ENCODE assay signal across 21 cellular contexts in the genomic region with DNA sequence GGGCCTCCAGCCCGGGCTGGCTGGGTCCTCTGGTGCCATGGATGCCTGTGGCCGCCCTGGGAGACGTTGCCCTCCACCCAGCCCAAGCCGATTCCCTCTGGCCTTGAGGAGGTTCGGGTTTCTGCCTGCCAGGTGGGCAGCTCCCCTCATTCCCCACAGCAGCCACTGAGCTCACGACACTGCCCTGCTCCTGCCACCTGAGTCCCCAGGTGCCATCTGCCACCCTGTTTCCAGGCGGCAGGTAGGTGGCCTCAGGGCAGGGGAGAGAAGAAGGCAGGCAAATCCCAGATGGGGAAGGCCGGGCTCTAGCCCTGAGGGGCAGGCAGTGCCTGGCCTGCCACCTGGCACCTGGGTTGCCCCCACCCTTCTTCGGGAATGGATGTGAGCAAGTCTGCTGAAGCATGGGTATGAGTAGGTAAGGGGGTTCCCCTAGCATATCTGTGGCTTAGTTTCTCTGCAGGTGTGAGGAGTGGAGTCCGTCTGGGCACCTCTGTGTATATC.
A peak's percentile ranks its signal among the peaks of the same experiment; 100 is the strongest.
DNase-seq lines count a peak whose midpoint lies in the region; ATAC-seq, FAIRE-seq and TF ChIP-seq lines count a peak whose summit lies in the region.
"Had no signal": no experiment of that assay in that cellular context is flagged by ENCODE, and none has a peak within 500 bp of the region (broad histone marks: within the 10 kb centered on the region; RNA-seq: fewer than 3 reads in every experiment).

No MANE protein-coding gene starts in this region.

- H3K27me3 Mint-ChIP-seq in activated T-helper 17 cell treated with anti-CD3 and anti-CD28 coated beads, Interleukin-2, amount 50 U/mL, for 72 hours: no peaks in the 10 kb centered on the region
- H3K27me3 Mint-ChIP-seq in naive B cell: no peaks in the 10 kb centered on the region
- H3K27me3 Mint-ChIP-seq in T-helper 2 cell treated with Interferon-gamma antibody and Interleukin-4, amounts not matched to agents 5 μg/mL and 100 μg/mL, for 36 hours (ENCODE audit: low read depth): no peaks in the 10 kb centered on the region
- no peaks in the 10 kb centered on the region for H3K27me3 Mint-ChIP-seq in WTC11 (ENCODE audit: low read depth)

- H3K36me3 Mint-ChIP-seq in activated T-helper 17 cell treated with anti-CD3 and anti-CD28 coated beads, Interleukin-2, amount 50 U/mL, for 72 hours (ENCODE audit: low read depth): peaks cover 5% of the 10 kb centered on the region
- H3K36me3 Mint-ChIP-seq in naive B cell (no peaks in the 10 kb centered on the region), WTC11 (no peaks in the 10 kb centered on the region)
- H3K36me3 Mint-ChIP-seq in T-helper 2 cell treated with Interferon-gamma antibody and Interleukin-4, amounts not matched to agents 5 μg/mL and 100 μg/mL, for 36 hours (ENCODE audit: low read depth): no peaks in the 10 kb centered on the region

- H3K4me1 ChIP-seq in SJCRH30: no peaks in the 10 kb centered on the region

- H3K4me1 Mint-ChIP-seq in activated T-helper 17 cell treated with anti-CD3 and anti-CD28 coated beads, Interleukin-2, amount 50 U/mL, for 72 hours: peaks cover 23% of the 10 kb centered on the region
- H3K4me1 Mint-ChIP-seq in naive B cell (peaks cover 53 to 86% (median 78%) of the 10 kb centered on the region in 3 donors), WTC11 (peaks cover 6% of the 10 kb centered on the region)
- peaks cover 16% of the 10 kb centered on the region for H3K4me1 Mint-ChIP-seq in T-helper 2 cell treated with Interferon-gamma antibody and Interleukin-4, amounts not matched to agents 5 μg/mL and 100 μg/mL, for 36 hours (ENCODE audit: low read depth)

- no peak for DNase-seq in GM12891 (ENCODE audit: insufficient read length, low spot score)
- DNase-seq in naive B cell: no peak
- DNase-seq in T-helper 2 cell treated with Interferon-gamma antibody and Interleukin-4, amounts not matched to agents 5 μg/mL and 100 μg/mL, for 36 hours (ENCODE audit: low spot score): no peak
- DNase-seq in SJCRH30: no peak
- no peak for DNase-seq in WTC11 (ENCODE audit: low spot score)
- DNase-seq in GM03348 (ENCODE audit: low spot score): no peak
- DNase-seq: activated CD4-positive, CD25-positive, alpha-beta regulatory T cell; adrenal gland; Caco-2; effector CD4-positive, alpha-beta T cell; heart right ventricle; NCI-H345; NK-92 treated with Interleukin-12 subunit alpha and Interleukin-12 subunit beta, amount 100 ng/mL, for 24 hours; stimulated activated CD4-positive, alpha-beta T cell treated with anti-CD3 and anti-CD28 coated beads, Interleukin-12 subunit alpha, Interleukin-12 subunit beta, amount 100 ng/mL, for 4 hours; stimulated activated naive CD4-positive, alpha-beta T cell had no signal

- no peak overlapping the region for H3K4me3 Mint-ChIP-seq in activated T-helper 17 cell treated with anti-CD3 and anti-CD28 coated beads, Interleukin-2, amount 50 U/mL, for 72 hours
- peak overlapping the region in 2 of 8 donors; percentile 28 to 43 for H3K4me3 Mint-ChIP-seq in naive B cell
- no peak overlapping the region for H3K4me3 Mint-ChIP-seq in T-helper 2 cell treated with Interferon-gamma antibody and Interleukin-4, amounts not matched to agents 5 μg/mL and 100 μg/mL, for 36 hours
- no peak overlapping the region for H3K4me3 Mint-ChIP-seq in WTC11
- H3K4me3 Mint-ChIP-seq: T-helper 1 cell treated with Interleukin-12 subunit alpha and Interleukin-12 subunit beta and Interleukin-4 antibody, amounts not matched to agents 30 μg/mL and 1 μg/mL, for 36 hours had no signal

- peak; percentile 46 for ATAC-seq in HG02571 (IDR thresholded peaks at IDR 0.05; ENCODE audit: unreplicated experiment)
- ATAC-seq in activated T-helper 17 cell treated with anti-CD3 and anti-CD28 coated beads, Interleukin-2, amount 50 U/mL, for 72 hours (replicated peaks): peak; percentile 60
- peak; percentile 44 to 51 for ATAC-seq in naive B cell (ENCODE audit: low read depth in 2 of 2)
- no peak for ATAC-seq in WTC11
- ATAC-seq: heart right ventricle, Right ventricle myocardium inferior had no signal

- H3K27ac Mint-ChIP-seq in activated T-helper 17 cell treated with anti-CD3 and anti-CD28 coated beads, Interleukin-2, amount 50 U/mL, for 72 hours: no peak overlapping the region
- H3K27ac Mint-ChIP-seq in naive B cell (peak overlapping the region in 4 of 6 donors; percentile 5 to 94 (median 77)), WTC11 (no peak overlapping the region)
- no peak overlapping the region for H3K27ac Mint-ChIP-seq in T-helper 2 cell treated with Interferon-gamma antibody and Interleukin-4, amounts not matched to agents 5 μg/mL and 100 μg/mL, for 36 hours

- peaks cover 2% of the 10 kb centered on the region; the same call in 1 of the 2 replicates for H3K36me3 ChIP-seq in SJCRH30

- CTCF ChIA-PET in WTC11 (lab: Charles Lee): interaction anchor here (1.0 kb wide), 1 partner anchor 19 kb away, joined by 3 read pairs; no protein-coding TSS in a partner anchor

- TF ChIP-seq POLR2A in GM12891 (IDR thresholded peaks at IDR 0.05; ENCODE audit: low read depth, low read length): no peak

- POLR2A ChIA-PET in WTC11 (lab: Charles Lee): interaction anchor here (1.5 kb wide), 1 partner anchor 13 kb away, joined by 3 read pairs; no protein-coding TSS in a partner anchor

- no peaks in the 10 kb centered on the region for H3K27me3 ChIP-seq in SJCRH30
- H3K27me3 ChIP-seq: adrenal gland, heart right ventricle, vagina had no signal

- no peak overlapping the region for H3K27ac ChIP-seq in SJCRH30
- H3K27ac ChIP-seq: vagina had no signal

- H3K9me3 ChIP-seq in SJCRH30 (replicated peaks): no peaks in the 10 kb centered on the region
- H3K9me3 ChIP-seq: adrenal gland, Caco-2, heart right ventricle, vagina had no signal

- FAIRE-seq in GM12891 (lab: Jason Lieb, UNC): peak; percentile 38
- FAIRE-seq: keratinocyte had no signal

- no peak overlapping the region for H3K4me3 ChIP-seq in SJCRH30
- H3K4me3 ChIP-seq: adrenal gland, heart right ventricle, vagina had no signal

- no peak for TF ChIP-seq CTCF in WTC11 (IDR thresholded peaks at IDR 0.05)

- no peaks in the 10 kb centered on the region for H3K9me3 Mint-ChIP-seq in activated T-helper 17 cell treated with anti-CD3 and anti-CD28 coated beads, Interleukin-2, amount 50 U/mL, for 72 hours
- H3K9me3 Mint-ChIP-seq in naive B cell (no peaks in the 10 kb centered on the region), WTC11 (no peaks in the 10 kb centered on the region)
- H3K9me3 Mint-ChIP-seq in T-helper 2 cell treated with Interferon-gamma antibody and Interleukin-4, amounts not matched to agents 5 μg/mL and 100 μg/mL, for 36 hours: no peaks in the 10 kb centered on the region
- H3K9me3 Mint-ChIP-seq: T-helper 1 cell treated with Interleukin-12 subunit alpha and Interleukin-12 subunit beta and Interleukin-4 antibody, amounts not matched to agents 30 μg/mL and 1 μg/mL, for 36 hours had no signal

TF ChIP-seq in GM12891, 5 proteins besides CTCF, POLR2A, EP300 and RAD21:
- TF ChIP-seq TAF1 (IDR thresholded peaks at IDR 0.05; ENCODE audit: low read depth, low read length) (no peak), POU2F2 (IDR thresholded peaks at IDR 0.05; ENCODE audit: low read depth, low read length) (no peak), POLR2AphosphoS5 (IDR thresholded peaks at IDR 0.05; ENCODE audit: low read depth, low read length) (no peak), PAX5 (IDR thresholded peaks at IDR 0.05; ENCODE audit: insufficient read depth, low read length, severe bottlenecking) (no peak), SPI1 (IDR thresholded peaks at IDR 0.05; ENCODE audit: low read depth, low read length) (no peak)

TF ChIP-seq in WTC11, 78 proteins besides CTCF, POLR2A, EP300 and RAD21 (continues in another document):
- TF ChIP-seq TEAD4 (CRISPR knock-in tag; IDR thresholded peaks at IDR 0.05) (no peak), ZNF219 (CRISPR knock-in tag; IDR thresholded peaks at IDR 0.05; ENCODE audit: borderline replicate concordance) (no peak), IRF2 (CRISPR knock-in tag; IDR thresholded peaks at IDR 0.05; ENCODE audit: borderline replicate concordance, low read depth) (no peak), NR1H2 (CRISPR knock-in tag; IDR thresholded peaks at IDR 0.05) (no peak), RORB (CRISPR knock-in tag; IDR thresholded peaks at IDR 0.05) (no peak), ZNF423 (CRISPR knock-in tag; IDR thresholded peaks at IDR 0.05) (no peak)
- TF ChIP-seq, protein P1, sequence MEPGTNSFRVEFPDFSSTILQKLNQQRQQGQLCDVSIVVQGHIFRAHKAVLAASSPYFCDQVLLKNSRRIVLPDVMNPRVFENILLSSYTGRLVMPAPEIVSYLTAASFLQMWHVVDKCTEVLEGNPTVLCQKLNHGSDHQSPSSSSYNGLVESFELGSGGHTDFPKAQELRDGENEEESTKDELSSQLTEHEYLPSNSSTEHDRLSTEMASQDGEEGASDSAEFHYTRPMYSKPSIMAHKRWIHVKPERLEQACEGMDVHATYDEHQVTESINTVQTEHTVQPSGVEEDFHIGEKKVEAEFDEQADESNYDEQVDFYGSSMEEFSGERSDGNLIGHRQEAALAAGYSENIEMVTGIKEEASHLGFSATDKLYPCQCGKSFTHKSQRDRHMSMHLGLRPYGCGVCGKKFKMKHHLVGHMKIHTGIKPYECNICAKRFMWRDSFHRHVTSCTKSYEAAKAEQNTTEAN (CRISPR knock-in tag; IDR thresholded peaks at IDR 0.05): no peak
- TF ChIP-seq, protein P2, sequence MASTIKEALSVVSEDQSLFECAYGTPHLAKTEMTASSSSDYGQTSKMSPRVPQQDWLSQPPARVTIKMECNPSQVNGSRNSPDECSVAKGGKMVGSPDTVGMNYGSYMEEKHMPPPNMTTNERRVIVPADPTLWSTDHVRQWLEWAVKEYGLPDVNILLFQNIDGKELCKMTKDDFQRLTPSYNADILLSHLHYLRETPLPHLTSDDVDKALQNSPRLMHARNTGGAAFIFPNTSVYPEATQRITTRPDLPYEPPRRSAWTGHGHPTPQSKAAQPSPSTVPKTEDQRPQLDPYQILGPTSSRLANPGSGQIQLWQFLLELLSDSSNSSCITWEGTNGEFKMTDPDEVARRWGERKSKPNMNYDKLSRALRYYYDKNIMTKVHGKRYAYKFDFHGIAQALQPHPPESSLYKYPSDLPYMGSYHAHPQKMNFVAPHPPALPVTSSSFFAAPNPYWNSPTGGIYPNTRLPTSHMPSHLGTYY (CRISPR knock-in tag; IDR thresholded peaks at IDR 0.05): no peak
- TF ChIP-seq, protein P3, sequence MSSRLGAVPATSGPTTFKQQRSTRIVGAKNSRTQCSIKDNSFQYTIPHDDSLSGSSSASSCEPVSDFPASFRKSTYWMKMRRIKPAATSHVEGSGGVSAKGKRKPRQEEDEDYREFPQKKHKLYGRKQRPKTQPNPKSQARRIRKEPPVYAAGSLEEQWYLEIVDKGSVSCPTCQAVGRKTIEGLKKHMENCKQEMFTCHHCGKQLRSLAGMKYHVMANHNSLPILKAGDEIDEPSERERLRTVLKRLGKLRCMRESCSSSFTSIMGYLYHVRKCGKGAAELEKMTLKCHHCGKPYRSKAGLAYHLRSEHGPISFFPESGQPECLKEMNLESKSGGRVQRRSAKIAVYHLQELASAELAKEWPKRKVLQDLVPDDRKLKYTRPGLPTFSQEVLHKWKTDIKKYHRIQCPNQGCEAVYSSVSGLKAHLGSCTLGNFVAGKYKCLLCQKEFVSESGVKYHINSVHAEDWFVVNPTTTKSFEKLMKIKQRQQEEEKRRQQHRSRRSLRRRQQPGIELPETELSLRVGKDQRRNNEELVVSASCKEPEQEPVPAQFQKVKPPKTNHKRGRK (CRISPR knock-in tag; IDR thresholded peaks at IDR 0.05; ENCODE audit: borderline replicate concordance): no peak

Comparison
In these comparisons a context has a peak if more than half of its experiments do, and no peak if none do; other contexts are left out.
1. H3K27ac Mint-ChIP-seq: peak in naive B cell (4 of 6); none in activated T-helper 17 cell treated with anti-CD3 and anti-CD28 coated beads, Interleukin-2, amount 50 U/mL, for 72 hours (single experiment), T-helper 2 cell treated with Interferon-gamma antibody and Interleukin-4, amounts not matched to agents 5 μg/mL and 100 μg/mL, for 36 hours (single experiment) and WTC11 (single experiment).